In the genomic region with DNA sequence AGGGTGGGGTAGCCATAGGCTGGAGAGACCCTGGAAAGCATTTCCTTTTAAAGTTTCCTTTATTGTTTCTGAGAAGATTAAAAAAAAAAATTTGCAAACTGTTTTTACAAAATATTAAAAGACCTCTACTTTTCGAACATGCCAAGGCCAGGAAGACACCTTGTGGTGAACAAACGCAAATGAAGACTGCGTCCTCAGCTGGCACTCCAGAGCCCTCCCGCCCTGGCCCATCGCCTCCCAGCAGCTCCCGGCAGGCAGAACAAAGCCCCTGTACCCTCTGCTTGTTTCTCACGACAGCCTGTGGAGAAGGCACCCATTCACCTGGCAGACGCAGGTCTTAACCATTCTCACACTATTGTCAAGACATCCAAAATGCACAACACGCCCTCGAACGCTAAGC, we compare ENCODE assay signal across 26 cellular contexts. TPM values are rescaled to one million over a fixed set of nuclear protein-coding genes. Genes with fewer than 3 reads are reported as not detected.
DNase-seq lines count a peak whose midpoint lies in the region; ATAC-seq and TF ChIP-seq lines count a peak whose summit lies in the region.
"Had no signal": no experiment of that assay in that cellular context is flagged by ENCODE, and none has a peak within 500 bp of the region (broad histone marks: within the 10 kb centered on the region; RNA-seq: fewer than 3 reads in every experiment).

No MANE protein-coding gene starts in this region.

- WGBS in transverse colon (ENCODE audit: low coverage in 1 of 2), 2 donors, result 86 to 97% methylated on average over 6 to 11 of the region's 11 CpGs

- no peak for TF ChIP-seq EP300 in transverse colon (IDR thresholded peaks at IDR 0.05; ENCODE audit: low read depth)

- H3K27ac ChIP-seq in A673 (ENCODE audit: low read depth, low read length, poor library complexity, severe bottlenecking) (no peak overlapping the region), transverse colon (no peak overlapping the region)
- H3K27ac ChIP-seq: BLaER1 treated with 17β-estradiol and CSF1 and Interleukin-3, amounts not matched to agents 10 nM and 100 nM; prostate gland; sigmoid colon had no signal

- ATAC-seq in T-helper 17 cell (no peak), HG03196 (IDR thresholded peaks at IDR 0.05; ENCODE audit: unreplicated experiment) (no peak)
- ATAC-seq: Panc1; stimulated activated naive B cell treated with anti-CD40 and anti-IgM and Interleukin-4, amounts not matched to agents 10 μg/mL and 1 μg/mL and 100 μg/mL, for 72 hours had no signal

- H3K4me1 ChIP-seq in A673 (ENCODE audit: insufficient read depth, low read length, poor library complexity, severe bottlenecking) (no peaks in the 10 kb centered on the region), transverse colon (peaks cover 0 to 25% (median 15%) of the 10 kb centered on the region in 4 donors)
- H3K4me1 ChIP-seq: Caco-2, prostate gland had no signal

- H3K27me3 Mint-ChIP-seq in T-helper 17 cell, result no peaks in the 10 kb centered on the region
- H3K27me3 Mint-ChIP-seq: stimulated activated naive B cell treated with anti-CD40 and anti-IgM and Interleukin-4, amounts not matched to agents 10 μg/mL and 1 μg/mL and 100 μg/mL, for 72 hours had no signal

- no peaks in the 10 kb centered on the region for H3K27me3 ChIP-seq in A673 (replicated peaks; ENCODE audit: insufficient read depth, low read depth, low read length, poor library complexity)
- H3K27me3 ChIP-seq in transverse colon, result no peaks in the 10 kb centered on the region
- H3K27me3 ChIP-seq: BLaER1 treated with 17β-estradiol and CSF1 and Interleukin-3, amounts not matched to agents 10 nM and 100 nM; sigmoid colon had no signal

- H3K4me3 ChIP-seq in A673 (ENCODE audit: low read depth, low read length, poor library complexity, severe bottlenecking), result no peak overlapping the region
- H3K4me3 ChIP-seq in choroid plexus epithelial cell (ENCODE audit: low read depth, low read length), result no peak overlapping the region
- H3K4me3 ChIP-seq in transverse colon, result no peak overlapping the region
- H3K4me3 ChIP-seq: BLaER1 treated with 17β-estradiol and CSF1 and Interleukin-3, amounts not matched to agents 10 nM and 100 nM; prostate gland; sigmoid colon had no signal

- H3K4me3 Mint-ChIP-seq in T-helper 17 cell, result no peak overlapping the region
- H3K4me3 Mint-ChIP-seq: stimulated activated naive B cell treated with anti-CD40 and anti-IgM and Interleukin-4, amounts not matched to agents 10 μg/mL and 1 μg/mL and 100 μg/mL, for 72 hours had no signal

- no peaks in the 10 kb centered on the region for H3K9me3 ChIP-seq in A673 (ENCODE audit: low read depth, low read length, poor library complexity, severe bottlenecking)
- no peaks in the 10 kb centered on the region for H3K9me3 ChIP-seq in T-helper 17 cell (ENCODE audit: control insufficient read depth, low read length, poor library complexity, severe bottlenecking)
- H3K9me3 ChIP-seq in transverse colon, result no peaks in the 10 kb centered on the region
- H3K9me3 ChIP-seq: BLaER1 treated with 17β-estradiol and CSF1 and Interleukin-3, amounts not matched to agents 10 nM and 100 nM; Caco-2; prostate gland; sigmoid colon had no signal

- H3K36me3 ChIP-seq in A673 (ENCODE audit: insufficient read depth, low read length, poor library complexity, severe bottlenecking) (no peaks in the 10 kb centered on the region), transverse colon (no peaks in the 10 kb centered on the region)
- H3K36me3 ChIP-seq: prostate gland had no signal

- intact Hi-C loops in A673 (cut with micrococcal nuclease; ENCODE audit: unreplicated experiment) (loop anchor here (10.0 kb wide), 1 partner anchor 202 kb away; no protein-coding TSS in a partner anchor), transverse colon (cut with DNase I; ENCODE audit: low total_unique reads) (no loop called here)

- POLR2A ChIA-PET in A673 (lab: Charles Lee; ENCODE audit: low non-redundant PET), result no interaction called here

- TF ChIP-seq POLR2A in transverse colon (IDR thresholded peaks at IDR 0.05), result no peak

- peak overlapping the region; percentile 91 for H3K27ac Mint-ChIP-seq in T-helper 17 cell
- H3K27ac Mint-ChIP-seq: stimulated activated naive B cell treated with anti-CD40 and anti-IgM and Interleukin-4, amounts not matched to agents 10 μg/mL and 1 μg/mL and 100 μg/mL, for 72 hours had no signal

- CTCF ChIA-PET in A673 (lab: Charles Lee), result no interaction called here

- no peak for DNase-seq in A673 (ENCODE audit: low spot score)
- peak; percentile 50 for DNase-seq in D341Med (ENCODE audit: low spot score)
- DNase-seq in T-helper 17 cell, result no peak
- DNase-seq in choroid plexus epithelial cell (ENCODE audit: low read depth), result peak; percentile 18
- DNase-seq in SKM-1 treated with dmso at 0.1 percent for 144 hours (lab: John Stamatoyannopoulos, UW; ENCODE audit: unreplicated experiment), result no peak
- no peak for DNase-seq in transverse colon
- no peak for DNase-seq in mucosa of gallbladder (ENCODE audit: low spot score)
- DNase-seq: activated CD4-positive, CD25-positive, alpha-beta regulatory T cell treated with anti-CD3 and anti-CD28 coated beads, Interleukin-2, amount 50 U/mL, for 72 hours; activated T-cell treated with anti-CD3 and anti-CD28 coated beads, Interleukin-2, amount 50 U/mL, for 1 hour; amygdala; Caco-2; cortex of kidney; DMS79; GF-D8; HCEC 1CT; hypothalamus; mesendoderm; NCI-H1694; SHP77 treated with DMSO at 0.1 percent for 48 hours; sigmoid colon; stimulated activated CD4-positive, alpha-beta T cell treated with anti-CD3 and anti-CD28 coated beads, Interleukin-4, amount 100 ng/mL, for 24 hours; stimulated activated naive B cell treated with anti-CD40 and anti-IgM and Interleukin-4, amounts not matched to agents 10 μg/mL and 1 μg/mL and 100 μg/mL, for 72 hours had no signal

- peaks cover 4% of the 10 kb centered on the region for H3K36me3 Mint-ChIP-seq in T-helper 17 cell (ENCODE audit: low read depth)

- 0 out of 2 replicates have a peak, but pooled peaks have one; percentile 18 for TF ChIP-seq CTCF in A673 (conservative IDR thresholded peaks at IDR 0.05; ENCODE audit: low read depth, low read length)
- TF ChIP-seq CTCF in choroid plexus epithelial cell (conservative IDR thresholded peaks at IDR 0.05; ENCODE audit: low read depth, low read length), result peak; percentile 44
- no peak for TF ChIP-seq CTCF in transverse colon (IDR thresholded peaks at IDR 0.05)

- in situ Hi-C loops in transverse colon (cut with MboI; ENCODE audit: low pct_ligation_motif_present in 1 of 4, low pct_unique_long_range_greater_than_20kb in 1 of 4, low sequenced_read_pairs in 3 of 4), result no loop called here

- peaks cover 6% of the 10 kb centered on the region for H3K4me1 Mint-ChIP-seq in T-helper 17 cell

- no TSS peak for BruUV-seq in A673 (replicated peaks; lab: Mats Ljungman, UMichigan)

RNA-seq across cellular contexts. Expression of a gene that starts 56.4 kb away (rescaled TPM):
- total RNA-seq in A673 (2021), result 33.3 and 37.5 TPM in 2 replicates
- 100 to 1,000 TPM; 104 to 113 TPM for total RNA-seq in T-helper 17 cell
- 100 to 1,000 TPM in 1 of 4 donors, 10 to 100 TPM in 3; 78.6 to 113 (median 87.3) TPM for total RNA-seq in transverse colon
- 62.6 TPM for total RNA-seq in mucosa of gallbladder

Comparison
In these comparisons a context has a peak if more than half of its experiments do, and no peak if none do; other contexts are left out.
1. DNase-seq: peak in D341Med (single experiment) and choroid plexus epithelial cell (single experiment); none in A673 (single experiment), T-helper 17 cell (0 of 3), SKM-1 treated with dmso at 0.1 percent for 144 hours (single experiment), transverse colon (single experiment) and mucosa of gallbladder (single experiment).
2. CTCF ChIP-seq: peak in A673 (single experiment) and choroid plexus epithelial cell (single experiment); none in transverse colon (0 of 5).